8 cellular contexts compared by ENCODE assay signal in the genomic region with DNA sequence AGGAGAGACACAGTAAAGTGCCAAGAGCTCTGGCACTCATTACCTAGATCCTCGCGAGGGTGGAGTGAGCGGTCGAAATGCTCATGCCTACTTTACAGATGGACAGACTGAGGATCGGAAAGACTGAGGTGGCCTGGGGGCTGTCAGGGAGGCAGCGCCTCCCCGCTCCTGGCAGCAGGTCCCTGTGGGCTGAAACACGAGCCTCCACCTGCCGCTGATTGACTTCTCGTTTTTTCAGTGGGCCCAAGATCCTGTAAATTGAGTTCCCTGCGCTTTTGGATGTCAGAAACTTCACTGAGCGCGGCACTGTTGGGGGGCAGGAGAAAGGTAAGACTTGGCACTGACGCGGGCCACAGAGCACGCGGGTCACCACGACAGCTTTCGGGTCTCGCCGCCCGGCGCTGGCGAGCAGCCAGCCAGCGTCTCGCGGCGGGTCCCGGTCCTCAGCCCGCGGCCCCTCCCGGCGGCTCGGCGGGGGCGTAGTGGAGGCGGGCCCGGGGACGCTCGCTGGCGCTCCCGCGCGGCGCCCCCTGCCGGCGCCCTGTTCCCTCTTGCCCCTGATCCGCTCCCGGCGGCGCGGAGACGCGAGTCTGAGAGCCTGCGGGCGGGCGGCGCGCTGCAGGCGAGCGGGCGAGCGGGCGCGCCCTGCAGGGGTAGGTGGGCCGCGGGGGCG. TPM values are rescaled to one million over a fixed set of nuclear protein-coding genes. Genes with fewer than 3 reads are reported as not detected.
DNase-seq lines count a peak whose midpoint lies in the region; ATAC-seq and TF ChIP-seq lines count a peak whose summit lies in the region.

No MANE protein-coding gene starts in this region.

- H3K4me1 ChIP-seq in liver (ENCODE audit: control insufficient read depth in 4 of 4, insufficient read depth in 4 of 4, low read length in 3 of 4) = peaks cover 4 to 13% (median 9%) of the 10 kb centered on the region in 4 donors

- H3K27me3 ChIP-seq in liver (ENCODE audit: control insufficient read depth in 4 of 4, insufficient read depth in 4 of 4, low read length in 3 of 4) = no peaks in the 10 kb centered on the region

- peak overlapping the region in 1 of 2 donors; percentile 57 for H3K27ac ChIP-seq in liver (ENCODE audit: low read depth in 1 of 2, low read length in 2 of 2)

- WGBS in liver = 4% methylated on average over 68 of the region's 68 CpGs

- peak overlapping the region; percentile 35 for H3K4me3 ChIP-seq in choroid plexus epithelial cell (ENCODE audit: low read depth, low read length)
- H3K4me3 ChIP-seq in liver (ENCODE audit: low read depth in 1 of 3, low read length in 3 of 3) = peak overlapping the region; percentile 56 to 95 (median 83)

- H3K9ac ChIP-seq in liver (ENCODE audit: low read depth in 1 of 2, low read length in 2 of 2) = peak overlapping the region in 1 of 2 donors; percentile 50

- DNase-seq in NCI-H2171 (lab: John Stamatoyannopoulos, UW) (peak; percentile 94), choroid plexus epithelial cell (ENCODE audit: low read depth) (peak; percentile 21)
- peak; percentile 60 for DNase-seq in activated CD4-positive, alpha-beta T cell treated with anti-CD3 and anti-CD28 coated beads for 1 hour
- peak; percentile 73 for DNase-seq in stimulated activated CD4-positive, alpha-beta T cell treated with anti-CD3 and anti-CD28 coated beads, Interleukin-4, amount 100 ng/mL, for 24 hours

- H3K36me3 ChIP-seq in liver (ENCODE audit: control insufficient read depth in 4 of 4, insufficient read depth in 3 of 4, low read depth in 1 of 4, low read length in 3 of 4) = no peaks in the 10 kb centered on the region

- ATAC-seq in HG02938 (IDR thresholded peaks at IDR 0.05; ENCODE audit: unreplicated experiment) (peak; percentile 62), HG03097 (IDR thresholded peaks at IDR 0.05; ENCODE audit: low FRiP score, unreplicated experiment) (no peak)

- TF ChIP-seq CTCF in GM12872 (IDR thresholded peaks at IDR 0.05; ENCODE audit: insufficient read depth, low read depth, low read length) (peak; percentile 60), choroid plexus epithelial cell (conservative IDR thresholded peaks at IDR 0.05; ENCODE audit: low read depth, low read length) (peak; percentile 33), liver (IDR thresholded peaks at IDR 0.05; ENCODE audit: low read depth, low read length, missing input control) (peak; percentile 63)

- TF ChIP-seq RAD21 in liver (IDR thresholded peaks at IDR 0.05) = peak in 1 of 2 donors; percentile 10

- H3K9me3 ChIP-seq in liver (ENCODE audit: control insufficient read depth in 4 of 4, low read length in 3 of 4) = no peaks in the 10 kb centered on the region

TF ChIP-seq in liver, 16 proteins besides CTCF, POLR2A, EP300 and RAD21:
- TF ChIP-seq HNF4A (conservative IDR thresholded peaks at IDR 0.05) (no peak), EGR1 (IDR thresholded peaks at IDR 0.05; ENCODE audit: low read depth in 2 of 2) (peak in 1 of 2 donors; percentile 39)

RNA-seq across cellular contexts. Expression of a gene that starts 0.6 kb away (rescaled TPM):
- total RNA-seq in liver = 10 to 100 TPM in 1 of 2 donors, 1 to 10 TPM in 1; 5.6 to 12.7 TPM
- 1 to 10 TPM in 1 of 2 donors, under 1 TPM in 1; 0.84 to 1.9 TPM for polyA plus RNA-seq in liver

Comparison
In these comparisons a context has a peak if more than half of its experiments do, and no peak if none do; other contexts are left out.
1. DNase-seq: peak in every context shown above with its lines; median percentile 94 in NCI-H2171; 73 in stimulated activated CD4-positive, alpha-beta T cell treated with anti-CD3 and anti-CD28 coated beads, Interleukin-4, amount 100 ng/mL, for 24 hours; 60 in activated CD4-positive, alpha-beta T cell treated with anti-CD3 and anti-CD28 coated beads for 1 hour; 21 in choroid plexus epithelial cell.